In genomic region chr19:15841875-15842569, GRCh38 we compare ENCODE assay signal across 1 cellular context.
TF ChIP-seq lines count a peak whose summit lies in the region.

No MANE protein-coding gene starts in this region.

TF ChIP-seq in WTC11, 78 proteins besides CTCF, POLR2A, EP300 and RAD21 (continued from another document):
- no peak for TF ChIP-seq ATF3 (CRISPR knock-in tag; conservative IDR thresholded peaks at IDR 0.05)
- no peak for TF ChIP-seq NFE2L1 (CRISPR knock-in tag; IDR thresholded peaks at IDR 0.05)
- no peak for TF ChIP-seq E2F5 (CRISPR knock-in tag; IDR thresholded peaks at IDR 0.05)
- no peak for TF ChIP-seq TP53 (CRISPR knock-in tag; IDR thresholded peaks at IDR 0.05)
- no peak for TF ChIP-seq FOXP1 (CRISPR knock-in tag; IDR thresholded peaks at IDR 0.05; ENCODE audit: borderline replicate concordance)
- no peak for TF ChIP-seq GTF2I (CRISPR knock-in tag; conservative IDR thresholded peaks at IDR 0.05)
- no peak for TF ChIP-seq ZNF396 (CRISPR knock-in tag; IDR thresholded peaks at IDR 0.05; ENCODE audit: borderline replicate concordance)
- TF ChIP-seq ZNF281 (CRISPR knock-in tag; IDR thresholded peaks at IDR 0.05) = no peak
- no peak for TF ChIP-seq AFF4 (CRISPR knock-in tag; IDR thresholded peaks at IDR 0.05; ENCODE audit: borderline replicate concordance)
- no peak for TF ChIP-seq E2F1 (CRISPR knock-in tag; IDR thresholded peaks at IDR 0.05)
- TF ChIP-seq TEAD1 (CRISPR knock-in tag; IDR thresholded peaks at IDR 0.05) = no peak
